Comparison of ENCODE assay signal across 13 cellular contexts in the genomic region with DNA sequence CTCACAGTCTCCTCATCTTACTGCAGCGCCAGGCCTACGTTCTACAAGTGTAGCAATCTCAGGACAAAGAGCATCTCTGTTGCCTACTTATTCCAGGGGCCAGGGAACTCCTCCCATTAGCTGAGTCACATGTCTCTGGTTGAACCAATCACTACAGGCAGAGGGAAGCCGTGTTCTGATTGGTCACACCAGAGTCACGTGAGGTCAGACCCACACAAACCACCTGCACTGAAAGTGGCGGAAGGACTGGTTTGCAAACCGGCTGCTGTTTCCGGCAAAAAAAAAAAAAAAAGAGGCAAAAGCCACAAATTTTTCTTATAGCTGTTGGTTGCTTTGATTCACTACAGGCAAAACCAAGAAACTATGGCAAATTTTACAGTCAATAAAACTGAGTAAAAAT. TPM values are rescaled to one million over a fixed set of nuclear protein-coding genes. Genes with fewer than 3 reads are reported as not detected.
A peak's percentile ranks its signal among the peaks of the same experiment; 100 is the strongest.
DNase-seq lines count a peak whose midpoint lies in the region; ATAC-seq and TF ChIP-seq lines count a peak whose summit lies in the region.
"Had no signal": no experiment of that assay in that cellular context is flagged by ENCODE, and none has a peak within 500 bp of the region (broad histone marks: within the 10 kb centered on the region; RNA-seq: fewer than 3 reads in every experiment).

No MANE protein-coding gene starts in this region.

- H3K9me2 ChIP-seq in Loucy (replicated peaks; ENCODE audit: low read depth, low read length) = no peaks in the 10 kb centered on the region

- no peaks in the 10 kb centered on the region for H3K4me1 ChIP-seq in Caco-2
- H3K4me1 ChIP-seq in Loucy (ENCODE audit: insufficient read depth, low read length, poor library complexity, severe bottlenecking) = peaks cover 5% of the 10 kb centered on the region
- H3K4me1 ChIP-seq in spleen = no peaks in the 10 kb centered on the region
- H3K4me1 ChIP-seq: ascending aorta had no signal

- no peak for TF ChIP-seq POLR2A in spleen (IDR thresholded peaks at IDR 0.05)

- no peaks in the 10 kb centered on the region for H3K79me2 ChIP-seq in Loucy (ENCODE audit: insufficient read depth, low read length)

- in situ Hi-C loops in G401 (cut with HindIII; ENCODE audit: low sequenced_read_pairs) = no loop called here

- 0 out of 2 replicates have a peak overlapping the region, but pooled peaks have one; percentile 3 for H2AFZ ChIP-seq in Loucy (ENCODE audit: low read length)

- no peaks in the 10 kb centered on the region for H3K27me3 Mint-ChIP-seq in Caco-2 (ENCODE audit: insufficient read depth, unreplicated experiment)
- H3K27me3 Mint-ChIP-seq in activated CD4-positive, alpha-beta memory T cell treated with anti-CD3 and anti-CD28 coated beads, Interleukin-2, amount 10 ng/mL, durations not matched to agents 7 days and 5 days = no peaks in the 10 kb centered on the region
- no peaks in the 10 kb centered on the region for H3K27me3 Mint-ChIP-seq in memory B cell

- H3K27ac Mint-ChIP-seq in Caco-2 (ENCODE audit: unreplicated experiment) (no peak overlapping the region), memory B cell (no peak overlapping the region)
- no peak overlapping the region for H3K27ac Mint-ChIP-seq in activated CD4-positive, alpha-beta memory T cell treated with anti-CD3 and anti-CD28 coated beads, Interleukin-2, amount 10 ng/mL, durations not matched to agents 7 days and 5 days
- H3K27ac Mint-ChIP-seq: type B pancreatic cell had no signal

- peak; percentile 73 for ATAC-seq in memory B cell (ENCODE audit: low read depth)
- no peak for ATAC-seq in left cardiac atrium

- H4K20me1 ChIP-seq in Loucy (ENCODE audit: insufficient read depth, low read length, poor library complexity, severe bottlenecking) = no peaks in the 10 kb centered on the region

- H3K9me3 Mint-ChIP-seq in Caco-2 (ENCODE audit: unreplicated experiment) = no peaks in the 10 kb centered on the region
- H3K9me3 Mint-ChIP-seq in activated CD4-positive, alpha-beta memory T cell treated with anti-CD3 and anti-CD28 coated beads, Interleukin-2, amount 10 ng/mL, durations not matched to agents 7 days and 5 days = no peaks in the 10 kb centered on the region
- peaks cover 2% of the 10 kb centered on the region for H3K9me3 Mint-ChIP-seq in memory B cell
- H3K9me3 Mint-ChIP-seq: neural crest cell, type B pancreatic cell had no signal

- intact Hi-C loops in Caco-2 (cut with micrococcal nuclease; ENCODE audit: unreplicated experiment) (no loop called here), spleen (cut with DNase I; ENCODE audit: low total_unique reads) (no loop called here), left cardiac atrium (cut with DNase I) (no loop called here)

- POLR2A ChIA-PET in Caco-2 (lab: Charles Lee) = no interaction called here
- POLR2A ChIA-PET in activated CD4-positive, alpha-beta memory T cell treated with anti-CD3 and anti-CD28 coated beads, Interleukin-2, amount 10 ng/mL, durations not matched to agents 7 days and 5 days (lab: Charles Lee) = no interaction called here

- H3K4me1 Mint-ChIP-seq in Caco-2 (ENCODE audit: low read depth, unreplicated experiment) = no peaks in the 10 kb centered on the region
- H3K4me1 Mint-ChIP-seq in activated CD4-positive, alpha-beta memory T cell treated with anti-CD3 and anti-CD28 coated beads, Interleukin-2, amount 10 ng/mL, durations not matched to agents 7 days and 5 days = peaks cover 2% of the 10 kb centered on the region
- H3K4me1 Mint-ChIP-seq in memory B cell = no peaks in the 10 kb centered on the region
- H3K4me1 Mint-ChIP-seq: neural crest cell had no signal

- no peaks in the 10 kb centered on the region for H3F3A ChIP-seq in Loucy (ENCODE audit: low read depth)

- H3K27me3 ChIP-seq in Caco-2 (replicated peaks; ENCODE audit: control insufficient read depth, insufficient read depth, low read length) = no peaks in the 10 kb centered on the region
- H3K27me3 ChIP-seq in Loucy (ENCODE audit: insufficient read depth, low read length, poor library complexity, severe bottlenecking) = no peaks in the 10 kb centered on the region
- no peaks in the 10 kb centered on the region for H3K27me3 ChIP-seq in spleen (replicated peaks in 1 of 7)
- H3K27me3 ChIP-seq: ascending aorta, MG63 had no signal

- no peak overlapping the region for H3K9ac ChIP-seq in Loucy (ENCODE audit: low read depth, low read length, poor library complexity, severe bottlenecking)

- H3K4me3 ChIP-seq in Caco-2 (ENCODE audit: low read depth, low read length) (no peak overlapping the region), Loucy (ENCODE audit: low read length, poor library complexity, severe bottlenecking) (no peak overlapping the region), spleen (no peak overlapping the region)
- H3K4me3 ChIP-seq: ascending aorta, MG63 had no signal

- no peak overlapping the region for H3K27ac ChIP-seq in spleen
- H3K27ac ChIP-seq: ascending aorta had no signal

- WGBS in spleen, 5 donors = 59 to 80% (median 71%) methylated on average over 7 of the region's 7 CpGs

- peak overlapping the region; percentile 43 for H3K4me2 ChIP-seq in Loucy (ENCODE audit: low read depth, low read length, poor library complexity, severe bottlenecking)

- CTCF ChIA-PET in Caco-2 (lab: Charles Lee) = no interaction called here
- CTCF ChIA-PET in activated CD4-positive, alpha-beta memory T cell treated with anti-CD3 and anti-CD28 coated beads, Interleukin-2, amount 10 ng/mL, durations not matched to agents 7 days and 5 days (lab: Charles Lee) = interaction anchor here (0.6 kb wide), 1 partner anchor 22 kb away, joined by 3 read pairs; a partner anchor contains a TSS

- peak; percentile 56 to 77 for DNase-seq in Caco-2
- peak; percentile 33 for DNase-seq in activated CD4-positive, alpha-beta memory T cell treated with anti-CD3 and anti-CD28 coated beads, Interleukin-2, amount 10 ng/mL, durations not matched to agents 7 days and 5 days
- no peak for DNase-seq in memory B cell (ENCODE audit: low spot score in 2 of 2)
- DNase-seq in spleen = no peak
- no peak for DNase-seq in NCI-H1092 (lab: John Stamatoyannopoulos, UW)
- no peak for DNase-seq in left cardiac atrium
- no peak for DNase-seq in G401 (ENCODE audit: low spot score)
- DNase-seq: COR-L47, MG63 had no signal

- H3K36me3 ChIP-seq in Caco-2 (ENCODE audit: control insufficient read depth, insufficient read depth, low read length) = no peaks in the 10 kb centered on the region
- H3K36me3 ChIP-seq in Loucy (ENCODE audit: insufficient read depth, low read length) = no peaks in the 10 kb centered on the region
- no peaks in the 10 kb centered on the region for H3K36me3 ChIP-seq in spleen
- H3K36me3 ChIP-seq: ascending aorta, MG63 had no signal

- TF ChIP-seq CTCF in Caco-2 (IDR thresholded peaks at IDR 0.05; ENCODE audit: insufficient read depth in 1 of 2, low read depth in 1 of 2, low read length in 1 of 2, severe bottlenecking in 1 of 2, unreplicated experiment in 1 of 2) (no peak), Loucy (conservative IDR thresholded peaks at IDR 0.05; ENCODE audit: low read length) (no peak), spleen (IDR thresholded peaks at IDR 0.05 in 8 of 11, conservative IDR thresholded peaks at IDR 0.05 in 3 of 11) (no peak)

- no peak overlapping the region for H3K4me3 Mint-ChIP-seq in Caco-2 (ENCODE audit: unreplicated experiment)
- no peak overlapping the region for H3K4me3 Mint-ChIP-seq in activated CD4-positive, alpha-beta memory T cell treated with anti-CD3 and anti-CD28 coated beads, Interleukin-2, amount 10 ng/mL, durations not matched to agents 7 days and 5 days
- no peak overlapping the region for H3K4me3 Mint-ChIP-seq in memory B cell
- H3K4me3 Mint-ChIP-seq: neural crest cell, type B pancreatic cell had no signal

- H3K9me3 ChIP-seq in Caco-2 (peaks cover 5% of the 10 kb centered on the region; the same call in 1 of the 2 replicates), Loucy (ENCODE audit: insufficient read depth, low read depth, low read length) (no peaks in the 10 kb centered on the region; the same call in 1 of the 2 replicates), spleen (no peaks in the 10 kb centered on the region)
- H3K9me3 ChIP-seq: ascending aorta, MG63 had no signal

- H3K36me3 Mint-ChIP-seq in Caco-2 (ENCODE audit: insufficient read depth, unreplicated experiment) = no peaks in the 10 kb centered on the region
- H3K36me3 Mint-ChIP-seq in activated CD4-positive, alpha-beta memory T cell treated with anti-CD3 and anti-CD28 coated beads, Interleukin-2, amount 10 ng/mL, durations not matched to agents 7 days and 5 days (ENCODE audit: low read depth) = no peaks in the 10 kb centered on the region
- H3K36me3 Mint-ChIP-seq in memory B cell = no peaks in the 10 kb centered on the region
- H3K36me3 Mint-ChIP-seq: type B pancreatic cell had no signal

- BruUV-seq in Caco-2 (replicated peaks; lab: Mats Ljungman, UMichigan) = no TSS peak

RNA-seq across cellular contexts. Expression of a gene that starts 21.9 kb away (rescaled TPM):
- total RNA-seq in Caco-2 (2022) = 86.2 and 95.2 TPM in 2 replicates
- 10 to 100 TPM; 63.4 to 64.4 TPM for total RNA-seq in activated CD4-positive, alpha-beta memory T cell treated with anti-CD3 and anti-CD28 coated beads, Interleukin-2, amount 10 ng/mL, durations not matched to agents 7 days and 5 days
- 10 to 100 TPM; 26.9 to 43.9 (median 34.1) TPM for total RNA-seq in spleen
- 10 to 100 TPM; 13.0 to 17.8 (median 16.7) TPM for polyA plus RNA-seq in spleen
- 10 to 100 TPM; 42.6 to 47.2 TPM for total RNA-seq in left cardiac atrium
- total RNA-seq in G401 (2014; rRNA removed; shearing (Covaris generic)) = 13.2 and 28.7 TPM in 2 replicates

Comparison
In these comparisons a context has a peak if more than half of its experiments do, and no peak if none do; other contexts are left out.
1. DNase-seq: peak in Caco-2 (2 of 2) and activated CD4-positive, alpha-beta memory T cell treated with anti-CD3 and anti-CD28 coated beads, Interleukin-2, amount 10 ng/mL, durations not matched to agents 7 days and 5 days (single experiment); none in memory B cell (0 of 2), spleen (single experiment), NCI-H1092 (single experiment), left cardiac atrium (single experiment) and G401 (single experiment).